In genomic region chr3:89474333-89475130, GRCh38 we compare ENCODE assay signal across 33 cellular contexts.
"Had no signal": no experiment of that assay in that cellular context is flagged by ENCODE, and none has a peak within 500 bp of the region (broad histone marks: within the 10 kb centered on the region; RNA-seq: fewer than 3 reads in every experiment).

No MANE protein-coding gene starts in this region.

- H3K9ac ChIP-seq: KMS-11 had no signal

- H2AFZ ChIP-seq: PC-9 had no signal

- ATAC-seq: activated T-cell treated with anti-CD3 and anti-CD28 coated beads, Interleukin-2, amount 50 U/mL, for 72 hours; activated T-helper 17 cell treated with anti-CD3 and anti-CD28 coated beads, Interleukin-2, amount 50 U/mL, for 72 hours; Right ventricle myocardium inferior; SK-N-SH treated with all-trans-retinoic acid at 6 μM for 48 hours; T-cell; T-helper 17 cell had no signal

- H3K4me2 ChIP-seq: KMS-11, PC-9 had no signal

- H3K4me3 ChIP-seq: PC-9 had no signal

- H3K27ac ChIP-seq: KMS-11, PC-9, RWPE1, VCaP had no signal

- FAIRE-seq: RCC 7860 had no signal

- DNase-seq: activated B cell treated with CpG ODN at 0.5 μM for 24 hours; activated CD4-positive, alpha-beta memory T cell treated with anti-CD3 and anti-CD28 coated beads, Interleukin-2, amount 10 ng/mL, durations not matched to agents 7 days and 5 days; activated CD4-positive, alpha-beta T cell treated with anti-CD3 and anti-CD28 coated beads for 4 hours; activated CD4-positive, CD25-positive, alpha-beta regulatory T cell treated with anti-CD3 and anti-CD28 coated beads, Interleukin-2, amount 50 U/mL, for 72 hours; activated effector memory CD4-positive, alpha-beta T cell treated with anti-CD3 and anti-CD28 coated beads, Interleukin-2, amount 50 U/mL, for 16 hours; activated naive CD4-positive, alpha-beta T cell; activated naive CD4-positive, alpha-beta T cell treated with anti-CD3 and anti-CD28 coated beads, Interleukin-2, amount 50 U/mL, for 16 hours; activated naive CD8-positive, alpha-beta T cell treated with anti-CD3 and anti-CD28 coated beads for 36 hours; activated T-cell treated with anti-CD3 and anti-CD28 coated beads, Interleukin-2, amount 50 U/mL, for 1 hour; activated T-cell treated with anti-CD3 and anti-CD28 coated beads, Interleukin-2, amount 50 U/mL, for 72 hours; amniotic stem cell; aorta; caudate nucleus; cerebellar nuclear complex; NCI-H1105; NCI-H1417 treated with DMSO at 0.1 percent for 48 hours; NCI-H187 treated with DMSO at 0.1 percent for 48 hours; NCI-H2081; NCI-H226; NCI-H446 treated with DMSO at 0.1 percent for 48 hours; NCI-H524 treated with DMSO at 0.1 percent for 48 hours; NK-92 treated with Interleukin-12 subunit alpha and Interleukin-12 subunit beta, amount 100 ng/mL, for 24 hours; PC-9; SIG-M5; T-cell; T-helper 17 cell had no signal
